17 cellular contexts compared by ENCODE assay signal in genomic region chr14:61647704-61648103, GRCh38. TPM values are rescaled to one million over a fixed set of nuclear protein-coding genes. Genes with fewer than 3 reads are reported as not detected.
DNase-seq lines count a peak whose midpoint lies in the region; ATAC-seq and TF ChIP-seq lines count a peak whose summit lies in the region.
"Had no signal": no experiment of that assay in that cellular context is flagged by ENCODE, and none has a peak within 500 bp of the region (broad histone marks: within the 10 kb centered on the region; RNA-seq: fewer than 3 reads in every experiment).

No MANE protein-coding gene starts in this region.

- WGBS in H9 (ENCODE audit: extremely low coverage, insufficient read length, low lambda C conversion rate) = no CpG with 5 or more reads among the region's 5 CpGs

- peak overlapping the region in 2 of 3 experiments; percentile 47 to 82 for H3K27ac Mint-ChIP-seq in nephron
- no peak overlapping the region for H3K27ac Mint-ChIP-seq in H9
- no peak overlapping the region for H3K27ac Mint-ChIP-seq in naive thymus-derived CD8-positive, alpha-beta T cell
- H3K27ac Mint-ChIP-seq: B cell; CD4-positive, alpha-beta T cell; GM23338 had no signal

- no peak overlapping the region for H3K14ac ChIP-seq in H9 (ENCODE audit: insufficient read depth, low read length)

- no peak overlapping the region for H3T11ph ChIP-seq in H9 (ENCODE audit: low read length)

- no peak overlapping the region for H2BK120ac ChIP-seq in H9 (ENCODE audit: low read depth, low read length, poor library complexity, severe bottlenecking)

- H4K20me1 ChIP-seq in H9 (ENCODE audit: control insufficient read depth, insufficient read depth, insufficient read length) = no peaks in the 10 kb centered on the region

- H3K9me3 Mint-ChIP-seq in nephron = no peaks in the 10 kb centered on the region
- H3K9me3 Mint-ChIP-seq in H9 = no peaks in the 10 kb centered on the region
- H3K9me3 Mint-ChIP-seq in naive thymus-derived CD8-positive, alpha-beta T cell = no peaks in the 10 kb centered on the region
- H3K9me3 Mint-ChIP-seq: CD4-positive, alpha-beta T cell; GM23338 had no signal

- H3K9me3 ChIP-seq in H9 (ENCODE audit: control insufficient read depth, low read depth, low read length) = no peaks in the 10 kb centered on the region

- H3K4me1 Mint-ChIP-seq in nephron (peaks cover 18% of the 10 kb centered on the region), H9 (peaks cover 3 to 4% of the 10 kb centered on the region in 2 experiments; a peak in 1 of 4 replicates)
- H3K4me1 Mint-ChIP-seq in naive thymus-derived CD8-positive, alpha-beta T cell = peaks cover 15 to 34% (median 26%) of the 10 kb centered on the region in 4 donors

- no peaks in the 10 kb centered on the region for H3K23me2 ChIP-seq in H9 (ENCODE audit: insufficient read length, low read depth, low read length, poor library complexity, severe bottlenecking)

- H3K79me2 ChIP-seq in H9 (ENCODE audit: insufficient read depth, low read length) = no peaks in the 10 kb centered on the region

- H3K4me3 Mint-ChIP-seq in nephron (no peak overlapping the region), H9 (no peak overlapping the region)
- no peak overlapping the region for H3K4me3 Mint-ChIP-seq in naive thymus-derived CD8-positive, alpha-beta T cell
- H3K4me3 Mint-ChIP-seq: B cell; CD4-positive, alpha-beta T cell; GM23338 had no signal

- intact Hi-C loops in posterior cingulate gyrus (cut with DNase I) = no loop called here

- H3K27me3 ChIP-seq in H9 (ENCODE audit: insufficient read depth, low read length) = no peaks in the 10 kb centered on the region

- H3K4ac ChIP-seq in H9 (ENCODE audit: low read depth, low read length) = no peak overlapping the region

- no peak overlapping the region for H2BK5ac ChIP-seq in H9 (ENCODE audit: insufficient read length, low read length)

- H3K9ac ChIP-seq in H9 (ENCODE audit: extremely low read depth, insufficient read length, low read length) = no peak overlapping the region

- H3K27me3 Mint-ChIP-seq in nephron (ENCODE audit: low read depth) (no peaks in the 10 kb centered on the region), H9 (ENCODE audit: low read depth) (no peaks in the 10 kb centered on the region)
- no peaks in the 10 kb centered on the region for H3K27me3 Mint-ChIP-seq in naive thymus-derived CD8-positive, alpha-beta T cell
- H3K27me3 Mint-ChIP-seq: B cell; CD4-positive, alpha-beta T cell had no signal

- H3K4me2 ChIP-seq in H9 (ENCODE audit: insufficient read depth, insufficient read length, low read length) = no peak overlapping the region
- H3K4me2 ChIP-seq: GM23338 had no signal

- no peak overlapping the region for H2BK20ac ChIP-seq in H9 (ENCODE audit: low read depth, low read length, poor library complexity, severe bottlenecking)

- H4K91ac ChIP-seq in H9 (ENCODE audit: insufficient read length, low read depth, low read length) = no peak overlapping the region

- H3K36me3 Mint-ChIP-seq in nephron (ENCODE audit: low read depth) = no peaks in the 10 kb centered on the region
- H3K36me3 Mint-ChIP-seq in H9 (ENCODE audit: insufficient read depth in 1 of 3, low read depth in 3 of 3) = no peaks in the 10 kb centered on the region
- no peaks in the 10 kb centered on the region for H3K36me3 Mint-ChIP-seq in naive thymus-derived CD8-positive, alpha-beta T cell

- no peaks in the 10 kb centered on the region for H3K4me1 ChIP-seq in H9 (ENCODE audit: insufficient read depth, low read length)

- no peaks in the 10 kb centered on the region for H3K79me1 ChIP-seq in H9 (ENCODE audit: insufficient read depth, low read depth, low read length, poor library complexity, severe bottlenecking)

- no peak overlapping the region for H2BK15ac ChIP-seq in H9 (ENCODE audit: low read depth, low read length)

- TF ChIP-seq CTCF in LNCaP clone FGC (IDR thresholded peaks at IDR 0.05; ENCODE audit: control insufficient read depth, extremely low read depth, insufficient read depth) = no peak
- no peak for TF ChIP-seq CTCF in VCaP (conservative IDR thresholded peaks at IDR 0.05)
- no peak for TF ChIP-seq CTCF in nephron (IDR thresholded peaks at IDR 0.05; ENCODE audit: unreplicated experiment in 3 of 3)
- TF ChIP-seq CTCF in H9 (conservative IDR thresholded peaks at IDR 0.05) = no peak

- no peak overlapping the region for H4K8ac ChIP-seq in H9 (replicated peaks; ENCODE audit: insufficient read length, low read depth, low read length)

- H3K4me3 ChIP-seq in LNCaP clone FGC (ENCODE audit: low read depth, low read length) = no peak overlapping the region
- H3K4me3 ChIP-seq: GM12878, GM23338 had no signal

- no peak overlapping the region for H2AK5ac ChIP-seq in H9 (ENCODE audit: insufficient read length, low read length)

- H3K23ac ChIP-seq in H9 (ENCODE audit: insufficient read length, low read depth, low read length) = no peak overlapping the region

- POLR2A ChIA-PET in naive thymus-derived CD8-positive, alpha-beta T cell (lab: Charles Lee) = interaction anchor here (0.6 kb wide), 1 partner anchor 166 kb away, joined by 4 read pairs; no protein-coding TSS in a partner anchor

- H4K5ac ChIP-seq in H9 (ENCODE audit: insufficient read length, low read depth, low read length) = no peak overlapping the region

- peak; percentile 68 for DNase-seq in LNCaP clone FGC (ENCODE audit: low read depth)
- DNase-seq in H9 = no peak
- no peak for DNase-seq in naive thymus-derived CD8-positive, alpha-beta T cell
- DNase-seq in posterior cingulate gyrus = no peak
- no peak for DNase-seq in amniotic stem cell (lab: John Stamatoyannopoulos, UW)
- DNase-seq: C1 segment of cervical spinal cord; Calu3; CD4-positive, alpha-beta T cell; DMS 273 treated with DMSO at 0.1 percent for 48 hours; H7 had no signal

- no peak overlapping the region for H2BK12ac ChIP-seq in H9 (ENCODE audit: insufficient read length, low read depth, low read length)

- H2AFZ ChIP-seq in H9 (ENCODE audit: low read length) = no peak overlapping the region
- H2AFZ ChIP-seq: GM23338 had no signal

- no peak overlapping the region for H3K56ac ChIP-seq in H9 (ENCODE audit: insufficient read length, low read depth, low read length)

- H3K18ac ChIP-seq in H9 (ENCODE audit: insufficient read length, low read depth, low read length) = no peak overlapping the region

- ATAC-seq in esophagus mucosa = peak; percentile 75
- ATAC-seq in naive thymus-derived CD8-positive, alpha-beta T cell = no peak
- ATAC-seq: GM12878, GM23338, HepG2 had no signal

- H3K27ac ChIP-seq in VCaP (peak overlapping the region; percentile 17), H9 (ENCODE audit: insufficient read length, low read depth, low read length) (no peak overlapping the region)

RNA-seq across cellular contexts. Expression of gene HIF1A, which starts 47.6 kb away (rescaled TPM):
- total RNA-seq in esophagus mucosa = 155 TPM
- total RNA-seq in H9 (2021) = 147 and 154 TPM in 2 replicates
- 10 to 100 TPM; 91.4 to 97.5 TPM for total RNA-seq in naive thymus-derived CD8-positive, alpha-beta T cell
- polyA plus RNA-seq in naive thymus-derived CD8-positive, alpha-beta T cell = 10 to 100 TPM; 51.7 to 63.5 (median 54.4) TPM

Comparison
In these comparisons a context has a peak if more than half of its experiments do, and no peak if none do; other contexts are left out.
1. H3K27ac Mint-ChIP-seq: peak in nephron (2 of 3); none in H9 (0 of 3) and naive thymus-derived CD8-positive, alpha-beta T cell (0 of 10).